ENCODE assay signal across 1 cellular context in genomic region chr9:69499959-69500358, GRCh38.
TF ChIP-seq lines count a peak whose summit lies in the region.

No MANE protein-coding gene starts in this region.

TF ChIP-seq in GM23338, 12 proteins besides CTCF, POLR2A, EP300 and RAD21 (continued from another document):
- TF ChIP-seq, protein P1, sequence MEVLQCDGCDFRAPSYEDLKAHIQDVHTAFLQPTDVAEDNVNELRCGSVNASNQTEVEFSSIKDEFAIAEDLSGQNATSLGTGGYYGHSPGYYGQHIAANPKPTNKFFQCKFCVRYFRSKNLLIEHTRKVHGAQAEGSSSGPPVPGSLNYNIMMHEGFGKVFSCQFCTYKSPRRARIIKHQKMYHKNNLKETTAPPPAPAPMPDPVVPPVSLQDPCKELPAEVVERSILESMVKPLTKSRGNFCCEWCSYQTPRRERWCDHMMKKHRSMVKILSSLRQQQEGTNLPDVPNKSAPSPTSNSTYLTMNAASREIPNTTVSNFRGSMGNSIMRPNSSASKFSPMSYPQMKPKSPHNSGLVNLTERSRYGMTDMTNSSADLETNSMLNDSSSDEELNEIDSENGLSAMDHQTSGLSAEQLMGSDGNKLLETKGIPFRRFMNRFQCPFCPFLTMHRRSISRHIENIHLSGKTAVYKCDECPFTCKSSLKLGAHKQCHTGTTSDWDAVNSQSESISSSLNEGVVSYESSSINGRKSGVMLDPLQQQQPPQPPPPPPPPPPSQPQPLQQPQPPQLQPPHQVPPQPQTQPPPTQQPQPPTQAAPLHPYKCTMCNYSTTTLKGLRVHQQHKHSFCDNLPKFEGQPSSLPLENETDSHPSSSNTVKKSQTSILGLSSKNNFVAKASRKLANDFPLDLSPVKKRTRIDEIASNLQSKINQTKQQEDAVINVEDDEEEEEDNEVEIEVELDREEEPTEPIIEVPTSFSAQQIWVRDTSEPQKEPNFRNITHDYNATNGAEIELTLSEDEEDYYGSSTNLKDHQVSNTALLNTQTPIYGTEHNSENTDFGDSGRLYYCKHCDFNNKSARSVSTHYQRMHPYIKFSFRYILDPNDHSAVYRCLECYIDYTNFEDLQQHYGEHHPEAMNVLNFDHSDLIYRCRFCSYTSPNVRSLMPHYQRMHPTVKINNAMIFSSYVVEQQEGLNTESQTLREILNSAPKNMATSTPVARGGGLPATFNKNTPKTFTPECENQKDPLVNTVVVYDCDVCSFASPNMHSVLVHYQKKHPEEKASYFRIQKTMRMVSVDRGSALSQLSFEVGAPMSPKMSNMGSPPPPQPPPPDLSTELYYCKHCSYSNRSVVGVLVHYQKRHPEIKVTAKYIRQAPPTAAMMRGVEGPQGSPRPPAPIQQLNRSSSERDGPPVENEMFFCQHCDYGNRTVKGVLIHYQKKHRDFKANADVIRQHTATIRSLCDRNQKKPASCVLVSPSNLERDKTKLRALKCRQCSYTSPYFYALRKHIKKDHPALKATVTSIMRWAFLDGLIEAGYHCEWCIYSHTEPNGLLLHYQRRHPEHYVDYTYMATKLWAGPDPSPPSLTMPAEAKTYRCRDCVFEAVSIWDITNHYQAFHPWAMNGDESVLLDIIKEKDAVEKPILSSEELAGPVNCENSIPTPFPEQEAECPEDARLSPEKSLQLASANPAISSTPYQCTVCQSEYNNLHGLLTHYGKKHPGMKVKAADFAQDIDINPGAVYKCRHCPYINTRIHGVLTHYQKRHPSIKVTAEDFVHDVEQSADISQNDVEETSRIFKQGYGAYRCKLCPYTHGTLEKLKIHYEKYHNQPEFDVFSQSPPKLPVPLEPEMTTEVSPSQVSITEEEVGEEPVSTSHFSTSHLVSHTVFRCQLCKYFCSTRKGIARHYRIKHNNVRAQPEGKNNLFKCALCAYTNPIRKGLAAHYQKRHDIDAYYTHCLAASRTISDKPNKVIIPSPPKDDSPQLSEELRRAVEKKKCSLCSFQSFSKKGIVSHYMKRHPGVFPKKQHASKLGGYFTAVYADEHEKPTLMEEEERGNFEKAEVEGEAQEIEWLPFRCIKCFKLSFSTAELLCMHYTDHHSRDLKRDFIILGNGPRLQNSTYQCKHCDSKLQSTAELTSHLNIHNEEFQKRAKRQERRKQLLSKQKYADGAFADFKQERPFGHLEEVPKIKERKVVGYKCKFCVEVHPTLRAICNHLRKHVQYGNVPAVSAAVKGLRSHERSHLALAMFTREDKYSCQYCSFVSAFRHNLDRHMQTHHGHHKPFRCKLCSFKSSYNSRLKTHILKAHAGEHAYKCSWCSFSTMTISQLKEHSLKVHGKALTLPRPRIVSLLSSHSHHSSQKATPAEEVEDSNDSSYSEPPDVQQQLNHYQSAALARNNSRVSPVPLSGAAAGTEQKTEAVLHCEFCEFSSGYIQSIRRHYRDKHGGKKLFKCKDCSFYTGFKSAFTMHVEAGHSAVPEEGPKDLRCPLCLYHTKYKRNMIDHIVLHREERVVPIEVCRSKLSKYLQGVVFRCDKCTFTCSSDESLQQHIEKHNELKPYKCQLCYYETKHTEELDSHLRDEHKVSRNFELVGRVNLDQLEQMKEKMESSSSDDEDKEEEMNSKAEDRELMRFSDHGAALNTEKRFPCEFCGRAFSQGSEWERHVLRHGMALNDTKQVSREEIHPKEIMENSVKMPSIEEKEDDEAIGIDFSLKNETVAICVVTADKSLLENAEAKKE (CRISPR knock-in tag; IDR thresholded peaks at IDR 0.05), result no peak
- TF ChIP-seq ETS1 (IDR thresholded peaks at IDR 0.05) (no peak), ZNF331 (CRISPR knock-in tag; IDR thresholded peaks at IDR 0.05; ENCODE audit: low read depth) (no peak), EZH2 (IDR thresholded peaks at IDR 0.05; ENCODE audit: low read depth, unreplicated experiment) (no peak), NANOG (IDR thresholded peaks at IDR 0.05; ENCODE audit: borderline replicate concordance) (no peak), STAT1 (IDR thresholded peaks at IDR 0.05; ENCODE audit: unreplicated experiment) (no peak), ZNF114 (CRISPR knock-in tag; IDR thresholded peaks at IDR 0.05) (no peak)
TF ChIP-seq in GM23338: peak in this region for 0.
